Comparison of ENCODE assay signal across 17 cellular contexts in the genomic region with DNA sequence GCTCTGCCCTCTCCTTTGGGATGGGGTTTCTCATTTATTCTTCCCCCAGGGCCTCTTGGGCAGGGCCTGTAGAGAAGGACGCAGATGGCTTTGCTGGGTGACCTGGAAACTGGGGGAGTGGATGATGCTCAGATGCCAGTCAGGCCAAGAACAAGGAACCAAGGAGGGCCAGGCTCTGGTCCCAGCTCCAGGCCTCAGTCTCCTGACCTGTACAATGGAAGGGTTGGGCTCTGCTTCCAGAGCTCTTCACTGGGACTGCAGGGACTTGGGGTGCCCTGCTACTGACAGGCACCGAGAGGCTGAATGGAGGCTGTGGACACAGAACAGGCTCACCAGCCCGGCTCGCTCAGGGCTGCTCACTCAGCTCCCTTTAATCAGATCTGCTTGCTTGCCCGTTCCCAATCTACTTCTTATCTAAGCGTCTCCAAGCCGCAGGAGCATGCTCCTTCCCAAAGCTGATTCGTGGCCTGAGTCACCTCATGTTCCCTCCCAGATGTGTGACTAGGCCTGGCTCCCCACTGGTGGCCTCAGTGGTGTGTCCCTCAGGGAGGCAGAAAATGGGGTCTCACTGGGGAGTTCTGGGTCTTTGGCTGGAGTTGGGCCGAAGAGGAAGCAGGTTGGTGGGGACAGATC.
"Had no signal": no experiment of that assay in that cellular context is flagged by ENCODE, and none has a peak within 500 bp of the region (broad histone marks: within the 10 kb centered on the region; RNA-seq: fewer than 3 reads in every experiment).

No MANE protein-coding gene starts in this region.

- H3K9me3 ChIP-seq: heart left ventricle, pancreas, thyroid gland, uterus had no signal

- FAIRE-seq: frontal cortex, islet of Langerhans, pancreas had no signal

- H3K36me3 ChIP-seq: cardiac muscle cell, heart left ventricle, pancreas, thyroid gland, uterus had no signal

- H3K4me1 Mint-ChIP-seq: WTC11 had no signal

- H3K27ac ChIP-seq: cardiac muscle cell, heart left ventricle, pancreas, thyroid gland, uterus had no signal

- H3K27ac Mint-ChIP-seq: WTC11 had no signal

- DNase-seq: activated CD4-positive, alpha-beta T cell treated with anti-CD3 and anti-CD28 coated beads for 48 hours; activated CD8-positive, alpha-beta memory T cell treated with anti-CD3 and anti-CD28 coated beads for 24 hours; activated T-cell treated with anti-CD3 and anti-CD28 coated beads, Interleukin-2, amount 50 U/mL, for 4 hours; cortex of kidney; effector CD8-positive, alpha-beta T cell; heart left ventricle; mesendoderm; pancreas; stimulated activated CD4-positive, alpha-beta T cell treated with anti-CD3 and anti-CD28 coated beads, Interleukin-15, amount 100 ng/mL, for 24 hours; T-helper 9 cell; thyroid gland; uterus had no signal

- ATAC-seq: activated T-cell treated with anti-CD3 and anti-CD28 coated beads, Interleukin-2, amount 50 U/mL, for 4 hours; heart left ventricle; pancreas; WTC11 had no signal

- H3K36me3 Mint-ChIP-seq: WTC11 had no signal

- H3K4me3 ChIP-seq: cardiac muscle cell, heart left ventricle, pancreas, thyroid gland, uterus had no signal

- H3K4me3 Mint-ChIP-seq: activated T-cell treated with anti-CD3 and anti-CD28 coated beads, Interleukin-2, amount 50 U/mL, for 4 hours; neural crest cell; WTC11 had no signal

- H3K27me3 ChIP-seq: cardiac muscle cell, heart left ventricle, pancreas, thyroid gland, uterus had no signal

- H3K9me3 Mint-ChIP-seq: activated T-cell treated with anti-CD3 and anti-CD28 coated beads, Interleukin-2, amount 50 U/mL, for 4 hours; neural crest cell; WTC11 had no signal

- H3K4me1 ChIP-seq: heart left ventricle, pancreas, thyroid gland, uterus had no signal
